20 cellular contexts compared by ENCODE assay signal in the genomic region with DNA sequence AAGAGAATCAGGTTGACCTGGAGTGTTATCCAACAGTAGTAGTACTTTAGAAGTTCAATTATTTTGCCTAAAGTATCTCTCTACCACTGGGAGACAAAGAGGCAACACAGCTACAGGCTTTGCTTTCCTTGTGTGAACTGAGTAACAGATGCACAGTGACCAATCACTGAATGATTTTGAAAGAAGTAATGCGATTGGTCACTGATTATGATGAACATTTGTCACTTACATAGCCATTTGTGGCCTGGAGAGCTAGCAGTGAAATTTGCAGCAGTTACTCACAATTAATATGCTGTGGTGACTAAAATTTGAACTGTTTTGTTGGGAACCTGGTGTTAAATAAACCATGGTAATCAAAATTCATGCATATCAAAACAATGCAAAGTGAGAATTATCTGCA.
DNase-seq lines count a peak whose midpoint lies in the region; ATAC-seq and TF ChIP-seq lines count a peak whose summit lies in the region.
"Had no signal": no experiment of that assay in that cellular context is flagged by ENCODE, and none has a peak within 500 bp of the region (broad histone marks: within the 10 kb centered on the region; RNA-seq: fewer than 3 reads in every experiment).

No MANE protein-coding gene starts in this region.

- intact Hi-C loops in natural killer cell (cut with micrococcal nuclease): no loop called here

- H3K27ac Mint-ChIP-seq in natural killer cell treated with Interleukin-12 subunit alpha and Interleukin-12 subunit beta and Interleukin-15 and Interleukin-18, amount 100 ng/mL, for 72 hours: peak overlapping the region; percentile 98 to 99
- peak overlapping the region in 1 of 2 donors; percentile 3 for H3K27ac Mint-ChIP-seq in natural killer cell
- H3K27ac Mint-ChIP-seq in central memory CD8-positive, alpha-beta T cell (ENCODE audit: low read depth): peak overlapping the region; percentile 16
- H3K27ac Mint-ChIP-seq in stimulated activated effector memory CD8-positive, alpha-beta T cell treated with anti-CD3 and anti-CD28 coated beads, Interleukin-12 subunit alpha, Interleukin-12 subunit beta, amount 100 ng/mL, for 72 hours: peak overlapping the region; percentile 95
- H3K27ac Mint-ChIP-seq: endodermal cell; GM23338; stimulated activated naive B cell treated with anti-CD40 and anti-IgM and Interleukin-4, amounts not matched to agents 10 μg/mL and 1 μg/mL and 100 μg/mL, for 72 hours had no signal

- peak; percentile 32 to 47 for ATAC-seq in natural killer cell treated with Interleukin-12 subunit alpha and Interleukin-12 subunit beta and Interleukin-15 and Interleukin-18, amount 100 ng/mL, for 72 hours
- ATAC-seq in natural killer cell (no peak), HG03439 (IDR thresholded peaks at IDR 0.05; ENCODE audit: unreplicated experiment) (no peak)
- ATAC-seq in central memory CD8-positive, alpha-beta T cell (replicated peaks; ENCODE audit: extremely low read depth, poor library complexity, severe bottlenecking): no peak
- ATAC-seq in stimulated activated effector memory CD8-positive, alpha-beta T cell treated with anti-CD3 and anti-CD28 coated beads, Interleukin-12 subunit alpha, Interleukin-12 subunit beta, amount 100 ng/mL, for 72 hours: peak; percentile 9
- ATAC-seq: GM23338, HepG2 had no signal

- peaks cover 20% of the 10 kb centered on the region for H3K36me3 Mint-ChIP-seq in natural killer cell treated with Interleukin-12 subunit alpha and Interleukin-12 subunit beta and Interleukin-15 and Interleukin-18, amount 100 ng/mL, for 72 hours
- H3K36me3 Mint-ChIP-seq in natural killer cell: no peaks in the 10 kb centered on the region
- H3K36me3 Mint-ChIP-seq in central memory CD8-positive, alpha-beta T cell (ENCODE audit: insufficient read depth): peaks cover 1% of the 10 kb centered on the region
- peaks cover 5% of the 10 kb centered on the region for H3K36me3 Mint-ChIP-seq in stimulated activated effector memory CD8-positive, alpha-beta T cell treated with anti-CD3 and anti-CD28 coated beads, Interleukin-12 subunit alpha, Interleukin-12 subunit beta, amount 100 ng/mL, for 72 hours
- H3K36me3 Mint-ChIP-seq: stimulated activated naive B cell treated with anti-CD40 and anti-IgM and Interleukin-4, amounts not matched to agents 10 μg/mL and 1 μg/mL and 100 μg/mL, for 72 hours had no signal

- peak overlapping the region; percentile 84 for H3K4me3 Mint-ChIP-seq in natural killer cell treated with Interleukin-12 subunit alpha and Interleukin-12 subunit beta and Interleukin-15 and Interleukin-18, amount 100 ng/mL, for 72 hours
- H3K4me3 Mint-ChIP-seq in natural killer cell: no peak overlapping the region
- H3K4me3 Mint-ChIP-seq in central memory CD8-positive, alpha-beta T cell: no peak overlapping the region
- peak overlapping the region; percentile 63 for H3K4me3 Mint-ChIP-seq in stimulated activated effector memory CD8-positive, alpha-beta T cell treated with anti-CD3 and anti-CD28 coated beads, Interleukin-12 subunit alpha, Interleukin-12 subunit beta, amount 100 ng/mL, for 72 hours
- H3K4me3 Mint-ChIP-seq: activated naive CD4-positive, alpha-beta T cell treated with anti-CD3 and anti-CD28 coated beads for 36 hours; endodermal cell; GM23338; stimulated activated naive B cell treated with anti-CD40 and anti-IgM and Interleukin-4, amounts not matched to agents 10 μg/mL and 1 μg/mL and 100 μg/mL, for 72 hours had no signal

- H3K4me1 Mint-ChIP-seq in natural killer cell treated with Interleukin-12 subunit alpha and Interleukin-12 subunit beta and Interleukin-15 and Interleukin-18, amount 100 ng/mL, for 72 hours (ENCODE audit: low read depth in 2 of 2): peaks cover 60 to 69% of the 10 kb centered on the region in 2 donors
- peaks cover 16 to 20% of the 10 kb centered on the region in 2 donors for H3K4me1 Mint-ChIP-seq in natural killer cell
- H3K4me1 Mint-ChIP-seq in central memory CD8-positive, alpha-beta T cell: peaks cover 17% of the 10 kb centered on the region
- peaks cover 41% of the 10 kb centered on the region for H3K4me1 Mint-ChIP-seq in stimulated activated effector memory CD8-positive, alpha-beta T cell treated with anti-CD3 and anti-CD28 coated beads, Interleukin-12 subunit alpha, Interleukin-12 subunit beta, amount 100 ng/mL, for 72 hours
- H3K4me1 Mint-ChIP-seq: endodermal cell, GM23338 had no signal

- TF ChIP-seq CTCF in natural killer cell (IDR thresholded peaks at IDR 0.05): no peak

- DNase-seq in natural killer cell treated with Interleukin-12 subunit alpha and Interleukin-12 subunit beta and Interleukin-15 and Interleukin-18, amount 100 ng/mL, for 72 hours (ENCODE audit: low spot score): no peak
- DNase-seq in natural killer cell (no peak), RKO (ENCODE audit: low spot score) (peak; percentile 74), NOMO-1 treated with dmso at 0.1 percent for 144 hours (lab: John Stamatoyannopoulos, UW; ENCODE audit: unreplicated experiment) (no peak), Kasumi-1 (lab: John Stamatoyannopoulos, UW) (no peak)
- DNase-seq in central memory CD8-positive, alpha-beta T cell (ENCODE audit: low spot score in 2 of 2): no peak
- no peak for DNase-seq in stimulated activated effector memory CD8-positive, alpha-beta T cell treated with anti-CD3 and anti-CD28 coated beads, Interleukin-12 subunit alpha, Interleukin-12 subunit beta, amount 100 ng/mL, for 72 hours (ENCODE audit: low spot score in 2 of 2)
- DNase-seq: activated naive CD4-positive, alpha-beta T cell treated with anti-CD3 and anti-CD28 coated beads for 36 hours; central memory CD4-positive, alpha-beta T cell; endodermal cell; NCI-H1048; NCI-H2107; NCI-H82; nucleus accumbens; SHP77; upper lobe of left lung had no signal

- H3K27me3 Mint-ChIP-seq in natural killer cell treated with Interleukin-12 subunit alpha and Interleukin-12 subunit beta and Interleukin-15 and Interleukin-18, amount 100 ng/mL, for 72 hours: no peaks in the 10 kb centered on the region
- H3K27me3 Mint-ChIP-seq in natural killer cell (ENCODE audit: low read depth in 2 of 2): no peaks in the 10 kb centered on the region
- no peaks in the 10 kb centered on the region for H3K27me3 Mint-ChIP-seq in central memory CD8-positive, alpha-beta T cell

- peaks cover 13% of the 10 kb centered on the region for H3K9me3 Mint-ChIP-seq in natural killer cell treated with Interleukin-12 subunit alpha and Interleukin-12 subunit beta and Interleukin-15 and Interleukin-18, amount 100 ng/mL, for 72 hours
- H3K9me3 Mint-ChIP-seq in natural killer cell: no peaks in the 10 kb centered on the region
- no peaks in the 10 kb centered on the region for H3K9me3 Mint-ChIP-seq in central memory CD8-positive, alpha-beta T cell
- H3K9me3 Mint-ChIP-seq in stimulated activated effector memory CD8-positive, alpha-beta T cell treated with anti-CD3 and anti-CD28 coated beads, Interleukin-12 subunit alpha, Interleukin-12 subunit beta, amount 100 ng/mL, for 72 hours: no peaks in the 10 kb centered on the region
- H3K9me3 Mint-ChIP-seq: activated naive CD4-positive, alpha-beta T cell treated with anti-CD3 and anti-CD28 coated beads for 36 hours; GM23338; stimulated activated naive B cell treated with anti-CD40 and anti-IgM and Interleukin-4, amounts not matched to agents 10 μg/mL and 1 μg/mL and 100 μg/mL, for 72 hours had no signal

Comparison
In these comparisons a context has a peak if more than half of its experiments do, and no peak if none do; other contexts are left out.
1. ATAC-seq: peak in natural killer cell treated with Interleukin-12 subunit alpha and Interleukin-12 subunit beta and Interleukin-15 and Interleukin-18, amount 100 ng/mL, for 72 hours (2 of 2) and stimulated activated effector memory CD8-positive, alpha-beta T cell treated with anti-CD3 and anti-CD28 coated beads, Interleukin-12 subunit alpha, Interleukin-12 subunit beta, amount 100 ng/mL, for 72 hours (single experiment); none in natural killer cell (0 of 3), central memory CD8-positive, alpha-beta T cell (single experiment) and HG03439 (single experiment).
2. H3K4me3 Mint-ChIP-seq: peak in natural killer cell treated with Interleukin-12 subunit alpha and Interleukin-12 subunit beta and Interleukin-15 and Interleukin-18, amount 100 ng/mL, for 72 hours (single experiment) and stimulated activated effector memory CD8-positive, alpha-beta T cell treated with anti-CD3 and anti-CD28 coated beads, Interleukin-12 subunit alpha, Interleukin-12 subunit beta, amount 100 ng/mL, for 72 hours (single experiment); none in natural killer cell (single experiment) and central memory CD8-positive, alpha-beta T cell (single experiment).